Comparison of ENCODE assay signal across 32 cellular contexts in the genomic region with DNA sequence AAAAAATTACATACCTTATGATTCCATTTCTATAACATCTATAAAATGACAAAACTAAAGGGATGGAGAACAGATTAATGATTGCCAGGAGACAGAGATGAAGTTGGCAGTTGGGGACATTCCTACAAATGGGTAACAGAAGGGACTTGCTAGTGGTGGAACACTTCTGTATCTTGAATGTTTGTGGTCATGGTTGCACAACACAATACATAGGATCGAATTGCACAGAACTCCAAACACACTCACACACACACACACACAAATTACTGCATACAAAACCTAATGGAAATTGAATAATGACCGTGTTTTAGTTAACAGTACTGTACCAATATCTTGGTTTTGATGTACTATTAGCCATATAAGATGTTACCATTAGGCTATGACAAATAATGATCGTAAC.
DNase-seq lines count a peak whose midpoint lies in the region; ATAC-seq, FAIRE-seq and TF ChIP-seq lines count a peak whose summit lies in the region.
"Had no signal": no experiment of that assay in that cellular context is flagged by ENCODE, and none has a peak within 500 bp of the region (broad histone marks: within the 10 kb centered on the region; RNA-seq: fewer than 3 reads in every experiment).

No MANE protein-coding gene starts in this region.

- H3K18ac ChIP-seq in H1 (ENCODE audit: extremely low read depth, low read length) = no peak overlapping the region

- no peak for TF ChIP-seq EP300 in H1 (IDR thresholded peaks at IDR 0.05; ENCODE audit: borderline replicate concordance in 1 of 2, low read depth in 2 of 2, low read length in 2 of 2)

- no peak overlapping the region for H3K14ac ChIP-seq in H1 (ENCODE audit: insufficient read length)

- H4K91ac ChIP-seq in H1 (replicated peaks; ENCODE audit: insufficient read length, low read length) = no peak overlapping the region

- no peaks in the 10 kb centered on the region for H3K23me2 ChIP-seq in H1 (ENCODE audit: low read depth, low read length)

- no peak overlapping the region for H3K56ac ChIP-seq in H1 (replicated peaks; ENCODE audit: insufficient read length, low read depth, low read length)

- H4K20me1 ChIP-seq in H1 (replicated peaks in 1 of 2; ENCODE audit: control insufficient read depth in 1 of 2, insufficient read depth in 2 of 2, low read length in 2 of 2) = peaks cover 0 to 1% of the 10 kb centered on the region in 2 experiments

- no peak overlapping the region for H2BK5ac ChIP-seq in H1 (ENCODE audit: low read depth, low read length)

- no peak overlapping the region for H2BK15ac ChIP-seq in H1 (ENCODE audit: low read length)

- H3K4ac ChIP-seq in H1 (replicated peaks; ENCODE audit: insufficient read length, low read depth, low read length) = no peak overlapping the region

- no peak overlapping the region for H3K23ac ChIP-seq in H1 (ENCODE audit: insufficient read length)

- no peaks in the 10 kb centered on the region for H3K79me1 ChIP-seq in H1 (ENCODE audit: low read depth, low read length)

- no peak overlapping the region for H4K8ac ChIP-seq in H1 (ENCODE audit: extremely low read depth, insufficient read depth, low read length)

- H3K4me2 ChIP-seq in H1 (ENCODE audit: insufficient read depth in 1 of 2, low read depth in 2 of 2, low read length in 2 of 2) = no peak overlapping the region

- WGBS in H1 (ENCODE audit: extremely low coverage in 1 of 2, insufficient coverage in 1 of 2, insufficient read length in 1 of 2, insufficient replicate concordance in 2 of 2, low coverage in 1 of 2, low lambda C conversion rate in 2 of 2, missing lambda C conversion rate in 1 of 2), 2 experiments = 89% methylated on average over 3 of the region's 3 CpGs; no CpG with 5 or more reads in 1 of the 2 experiments

- H2BK120ac ChIP-seq in H1 (replicated peaks; ENCODE audit: low read depth, low read length) = no peak overlapping the region

- no peak overlapping the region for H3K27ac ChIP-seq in HL-60 (replicated peaks)
- no peak overlapping the region for H3K27ac ChIP-seq in H1 (ENCODE audit: low read depth, low read length)
- H3K27ac ChIP-seq: epithelial cell of prostate, gastroesophageal sphincter, RWPE1, SJSA1, upper lobe of left lung had no signal

- TF ChIP-seq POLR2A in NB4 (IDR thresholded peaks at IDR 0.05; ENCODE audit: extremely low read depth, insufficient read length) (no peak), H1 (IDR thresholded peaks at IDR 0.05; ENCODE audit: control extremely low read depth in 1 of 2, low read depth in 2 of 2, low read length in 2 of 2) (no peak)

- no peak for ATAC-seq in HG03139 (IDR thresholded peaks at IDR 0.05; ENCODE audit: unreplicated experiment)
- no peak for ATAC-seq in left cardiac atrium
- ATAC-seq: activated naive CD4-positive, alpha-beta T cell treated with anti-CD3 and anti-CD28 coated beads, Interleukin-2, amount 50 U/mL, for 72 hours; gastroesophageal sphincter; left colon; stimulated activated memory B cell treated with anti-CD40 and anti-IgM and Interleukin-4, amounts not matched to agents 10 μg/mL and 1 μg/mL and 100 μg/mL, for 72 hours; T-cell; WTC11 had no signal

- no peak overlapping the region for H2AK5ac ChIP-seq in H1 (ENCODE audit: low read depth, low read length)

- H2BK12ac ChIP-seq in H1 (ENCODE audit: low read depth, low read length) = no peak overlapping the region

- no peaks in the 10 kb centered on the region for H3K79me2 ChIP-seq in H1 (ENCODE audit: control insufficient read depth in 1 of 2, insufficient read depth in 2 of 2, low read length in 2 of 2)

- TF ChIP-seq CTCF in HL-60 (IDR thresholded peaks at IDR 0.05; ENCODE audit: insufficient read depth, low read length) (no peak), NB4 (IDR thresholded peaks at IDR 0.05; ENCODE audit: low read depth, low read length) (no peak), H1 (IDR thresholded peaks at IDR 0.05; ENCODE audit: control extremely low read depth in 1 of 3, insufficient read depth in 1 of 3, low read depth in 1 of 3, low read length in 3 of 3) (no peak)

- H3K9ac ChIP-seq in H1 (replicated peaks in 1 of 4; ENCODE audit: extremely low read depth in 1 of 4, low read depth in 3 of 4, low read length in 3 of 4) = no peak overlapping the region

- H2BK20ac ChIP-seq in H1 (ENCODE audit: low read length) = no peak overlapping the region

- POLR2A ChIA-PET in H1 (lab: Charles Lee; ENCODE audit: partially characterized antibody) = no interaction called here

- intact Hi-C loops in left cardiac atrium (cut with DNase I) = no loop called here

- no peak overlapping the region for H2AFZ ChIP-seq in H1 (ENCODE audit: low read length)

- no peaks in the 10 kb centered on the region for H3K27me3 ChIP-seq in HL-60 (ENCODE audit: insufficient read depth, poor library complexity, severe bottlenecking)
- H3K27me3 ChIP-seq in H1 (replicated peaks in 1 of 4; ENCODE audit: control insufficient read depth in 3 of 4, extremely low read depth in 1 of 4, insufficient read depth in 3 of 4, low read length in 3 of 4) = no peaks in the 10 kb centered on the region
- H3K27me3 ChIP-seq: gastroesophageal sphincter, SJSA1, upper lobe of left lung had no signal

- H3K9me3 ChIP-seq in H1 (ENCODE audit: insufficient read depth in 2 of 2, low read depth in 1 of 2, low read length in 1 of 2) = no peaks in the 10 kb centered on the region

- H3K4me3 ChIP-seq in HL-60 (replicated peaks; ENCODE audit: insufficient read depth, low read length) (no peak overlapping the region), NB4 (ENCODE audit: low read depth, low read length) (no peak overlapping the region), H1 (ENCODE audit: extremely low read depth in 1 of 4, insufficient read depth in 2 of 4, low read depth in 3 of 4, low read length in 4 of 4) (no peak overlapping the region)
- H3K4me3 ChIP-seq: gastroesophageal sphincter, SJSA1, upper lobe of left lung had no signal

- H3K36me3 ChIP-seq in H1 (ENCODE audit: control insufficient read depth in 2 of 4, insufficient read depth in 4 of 4, low read length in 3 of 4) = peaks cover 0 to 5% (median under 1%) of the 10 kb centered on the region in 4 experiments; a peak in 2 of 8 replicates
- H3K36me3 ChIP-seq: SJSA1, upper lobe of left lung had no signal

- no peak for TF ChIP-seq RAD21 in H1 (IDR thresholded peaks at IDR 0.05 in 1 of 2, conservative IDR thresholded peaks at IDR 0.05 in 1 of 2; ENCODE audit: low read depth in 2 of 2, low read length in 2 of 2)

- no peak overlapping the region for H4K5ac ChIP-seq in H1 (ENCODE audit: insufficient read length, low read depth, low read length)

- peak; percentile 13 for FAIRE-seq in H1 (lab: Jason Lieb, UNC)

- DNase-seq in HL-60 (ENCODE audit: low read depth in 1 of 2, low spot score in 1 of 2) = peak; percentile 2 to 20
- DNase-seq in NB4 (ENCODE audit: low read depth) = peak; percentile 16
- DNase-seq in H1 (ENCODE audit: low read depth in 1 of 2, low spot score in 2 of 2) = no peak
- peak; percentile 4 for DNase-seq in kidney tubule cell (ENCODE audit: low spot score)
- no peak for DNase-seq in NCI-H1092 treated with DMSO at 0.1 percent for 48 hours (lab: John Stamatoyannopoulos, UW)
- DNase-seq in SKM-1 (lab: John Stamatoyannopoulos, UW; ENCODE audit: unreplicated experiment) = no peak
- DNase-seq in left cardiac atrium = no peak
- DNase-seq: activated CD4-positive, alpha-beta T cell treated with anti-CD3 and anti-CD28 coated beads, Interleukin-2, amount 10 ng/mL, durations not matched to agents 7 days and 5 days; activated effector memory CD4-positive, alpha-beta T cell treated with Interleukin-2 at 50 U/mL for 16 hours; activated T-cell treated with anti-CD3 and anti-CD28 coated beads, Interleukin-2, amount 50 U/mL, for 1 hour; aorta; C1 segment of cervical spinal cord; cortex of kidney; DMS79; effector memory CD4-positive, alpha-beta T cell; GF-D8; left colon; NCI-H146; NCI-H2107; NCI-H446; NCI-H774; substantia nigra; T-cell; upper lobe of left lung had no signal

- CTCF ChIA-PET in H1 (lab: Charles Lee; ENCODE audit: partially characterized antibody) = no interaction called here

- H3K4me1 ChIP-seq in H1 (replicated peaks in 1 of 4; ENCODE audit: control insufficient read depth in 3 of 4, insufficient read depth in 4 of 4, low read length in 3 of 4) = no peaks in the 10 kb centered on the region
- H3K4me1 ChIP-seq: SJSA1, upper lobe of left lung had no signal

TF ChIP-seq in H1, 55 proteins besides CTCF, POLR2A, EP300 and RAD21 (continues in another document):
- TF ChIP-seq SIRT6 (IDR thresholded peaks at IDR 0.05; ENCODE audit: low read length) (no peak), RNF2 (IDR thresholded peaks at IDR 0.05; ENCODE audit: borderline replicate concordance, low read depth, low read length, missing control alignments, poor library complexity, severe bottlenecking) (no peak), KDM5A (IDR thresholded peaks at IDR 0.05; ENCODE audit: low read length) (no peak)

Comparison
In these comparisons a context has a peak if more than half of its experiments do, and no peak if none do; other contexts are left out.
1. DNase-seq: peak in HL-60 (2 of 2), NB4 (single experiment) and kidney tubule cell (single experiment); none in H1 (0 of 2), NCI-H1092 treated with DMSO at 0.1 percent for 48 hours (single experiment), SKM-1 (single experiment) and left cardiac atrium (single experiment).